Comparison of ENCODE assay signal across 19 cellular contexts in genomic region chr17:32155896-32156295, GRCh38.
"Had no signal": no experiment of that assay in that cellular context is flagged by ENCODE, and none has a peak within 500 bp of the region (broad histone marks: within the 10 kb centered on the region; RNA-seq: fewer than 3 reads in every experiment).

No MANE protein-coding gene starts in this region.

- H3K4me3 ChIP-seq: esophagus muscularis mucosa, left lung, lower lobe of right lung, neural progenitor cell, ovary, suprapubic skin, thyroid gland, uterus had no signal

- FAIRE-seq: colon, small intestine had no signal

- DNase-seq: effector memory CD8-positive, alpha-beta T cell; foreskin melanocyte; islet precursor cell; left lung; lower lobe of right lung; natural killer cell; nucleus accumbens; ovary; right cardiac atrium; small intestine; stimulated activated CD4-positive, alpha-beta T cell treated with anti-CD3 and anti-CD28 coated beads, Interleukin-12 subunit alpha, Interleukin-12 subunit beta, amount 100 ng/mL, for 4 hours; stimulated activated naive CD4-positive, alpha-beta T cell treated with Interleukin-2 at 50 U/mL for 16 hours; thyroid gland; uterus had no signal

- ATAC-seq: effector memory CD8-positive, alpha-beta T cell; left lung; lower lobe of right lung; natural killer cell; right cardiac atrium had no signal

- H3K27ac ChIP-seq: epithelial cell of prostate, esophagus muscularis mucosa, left lung, lower lobe of right lung, neural progenitor cell, ovary, suprapubic skin, thyroid gland, uterus had no signal
